In genomic region chr7:118870187-118870586, GRCh38 we compare ENCODE assay signal across 12 cellular contexts.
DNase-seq lines count a peak whose midpoint lies in the region; FAIRE-seq and TF ChIP-seq lines count a peak whose summit lies in the region.
"Had no signal": no experiment of that assay in that cellular context is flagged by ENCODE, and none has a peak within 500 bp of the region (broad histone marks: within the 10 kb centered on the region; RNA-seq: fewer than 3 reads in every experiment).

No MANE protein-coding gene starts in this region.

- no peaks in the 10 kb centered on the region for H3K27me3 Mint-ChIP-seq in astrocyte (ENCODE audit: low read depth, unreplicated experiment)
- H3K27me3 Mint-ChIP-seq in nephron (ENCODE audit: low read depth) = peaks cover 4% of the 10 kb centered on the region
- H3K27me3 Mint-ChIP-seq in activated CD4-positive, alpha-beta T cell treated with anti-CD3 and anti-CD28 coated beads, Interleukin-2, amount 10 ng/mL, durations not matched to agents 24 days and 14 days = no peaks in the 10 kb centered on the region

- TF ChIP-seq CTCF in GM13977 (IDR thresholded peaks at IDR 0.05; ENCODE audit: extremely low read depth, insufficient read depth, missing control alignments) (peak; percentile 19), Loucy (conservative IDR thresholded peaks at IDR 0.05; ENCODE audit: low read length) (peak; percentile 60), astrocyte (IDR thresholded peaks at IDR 0.05; ENCODE audit: insufficient read depth, low read depth, low read length) (peak; percentile 9), nephron (IDR thresholded peaks at IDR 0.05; ENCODE audit: unreplicated experiment in 3 of 3) (peak in 1 of 3 experiments; percentile 23)

- no peaks in the 10 kb centered on the region for H3K9me3 ChIP-seq in Loucy (ENCODE audit: insufficient read depth, low read depth, low read length)
- H3K9me3 ChIP-seq in astrocyte (ENCODE audit: insufficient read depth, low read depth, low read length) = no peaks in the 10 kb centered on the region
- H3K9me3 ChIP-seq: colonic mucosa, thoracic aorta had no signal

- peaks cover 5% of the 10 kb centered on the region for H3K4me1 Mint-ChIP-seq in astrocyte (ENCODE audit: low read depth, unreplicated experiment)
- H3K4me1 Mint-ChIP-seq in nephron = peaks cover 38% of the 10 kb centered on the region
- H3K4me1 Mint-ChIP-seq in activated CD4-positive, alpha-beta T cell treated with anti-CD3 and anti-CD28 coated beads, Interleukin-2, amount 10 ng/mL, durations not matched to agents 24 days and 14 days = no peaks in the 10 kb centered on the region

- H3F3A ChIP-seq in Loucy (ENCODE audit: low read depth) = no peaks in the 10 kb centered on the region

- DNase-seq in GM13977 (ENCODE audit: low spot score) (no peak), astrocyte (ENCODE audit: low read depth) (no peak), NOMO-1 (lab: John Stamatoyannopoulos, UW; ENCODE audit: unreplicated experiment in 2 of 2) (no peak)
- DNase-seq in activated CD4-positive, alpha-beta T cell treated with anti-CD3 and anti-CD28 coated beads, Interleukin-2, amount 10 ng/mL, durations not matched to agents 24 days and 14 days = no peak
- no peak for DNase-seq in activated naive CD4-positive, alpha-beta T cell treated with anti-CD3 and anti-CD28 coated beads, Interleukin-2, amount 50 U/mL, for 16 hours
- DNase-seq: activated effector memory CD4-positive, alpha-beta T cell treated with Interleukin-2 at 50 U/mL for 16 hours; colonic mucosa; stimulated activated CD4-positive, alpha-beta T cell treated with anti-CD3 and anti-CD28 coated beads, Interleukin-4, amount 100 ng/mL, for 24 hours had no signal

- H3K4me3 ChIP-seq in Loucy (ENCODE audit: low read length, poor library complexity, severe bottlenecking) = no peak overlapping the region
- H3K4me3 ChIP-seq in astrocyte (ENCODE audit: insufficient read depth, low read depth, low read length) = no peak overlapping the region
- H3K4me3 ChIP-seq: colonic mucosa, thoracic aorta had no signal

- no peak overlapping the region for H3K4me2 ChIP-seq in Loucy (ENCODE audit: low read depth, low read length, poor library complexity, severe bottlenecking)
- H3K4me2 ChIP-seq in astrocyte (ENCODE audit: low read length) = no peak overlapping the region

- H3K36me3 Mint-ChIP-seq in astrocyte (ENCODE audit: low read depth, unreplicated experiment) (no peaks in the 10 kb centered on the region), nephron (ENCODE audit: low read depth) (no peaks in the 10 kb centered on the region)
- no peaks in the 10 kb centered on the region for H3K36me3 Mint-ChIP-seq in activated CD4-positive, alpha-beta T cell treated with anti-CD3 and anti-CD28 coated beads, Interleukin-2, amount 10 ng/mL, durations not matched to agents 24 days and 14 days (ENCODE audit: low read depth)

- FAIRE-seq in astrocyte (lab: Jason Lieb, UNC) = no peak
- FAIRE-seq: TTC549 had no signal

- no peak overlapping the region for H3K27ac Mint-ChIP-seq in astrocyte (ENCODE audit: unreplicated experiment)
- H3K27ac Mint-ChIP-seq in nephron = peak overlapping the region in 2 of 3 experiments; percentile 68 to 82
- H3K27ac Mint-ChIP-seq in activated CD4-positive, alpha-beta T cell treated with anti-CD3 and anti-CD28 coated beads, Interleukin-2, amount 10 ng/mL, durations not matched to agents 24 days and 14 days = no peak overlapping the region

- H3K27me3 ChIP-seq in Loucy (ENCODE audit: insufficient read depth, low read length, poor library complexity, severe bottlenecking) (no peaks in the 10 kb centered on the region), astrocyte (ENCODE audit: insufficient read depth, low read length) (no peaks in the 10 kb centered on the region)
- H3K27me3 ChIP-seq: colonic mucosa had no signal

- H3K9me2 ChIP-seq in Loucy (replicated peaks; ENCODE audit: low read depth, low read length) = no peaks in the 10 kb centered on the region

- H3K79me2 ChIP-seq in Loucy (ENCODE audit: insufficient read depth, low read length) (no peaks in the 10 kb centered on the region), astrocyte (ENCODE audit: insufficient read depth, low read length) (no peaks in the 10 kb centered on the region)

- H3K4me1 ChIP-seq in Loucy (ENCODE audit: insufficient read depth, low read length, poor library complexity, severe bottlenecking) = peaks cover 3% of the 10 kb centered on the region
- no peaks in the 10 kb centered on the region for H3K4me1 ChIP-seq in astrocyte (ENCODE audit: insufficient read depth, low read length)
- H3K4me1 ChIP-seq: colonic mucosa had no signal

- H3K9me3 Mint-ChIP-seq in astrocyte (ENCODE audit: unreplicated experiment) (no peaks in the 10 kb centered on the region), nephron (no peaks in the 10 kb centered on the region)
- no peaks in the 10 kb centered on the region for H3K9me3 Mint-ChIP-seq in activated CD4-positive, alpha-beta T cell treated with anti-CD3 and anti-CD28 coated beads, Interleukin-2, amount 10 ng/mL, durations not matched to agents 24 days and 14 days

- H3K4me3 Mint-ChIP-seq in astrocyte (ENCODE audit: unreplicated experiment) (no peak overlapping the region), nephron (no peak overlapping the region)
- no peak overlapping the region for H3K4me3 Mint-ChIP-seq in activated CD4-positive, alpha-beta T cell treated with anti-CD3 and anti-CD28 coated beads, Interleukin-2, amount 10 ng/mL, durations not matched to agents 24 days and 14 days

- in situ Hi-C loops in GM13977 (cut with MboI; ENCODE audit: low pct_unique_long_range_greater_than_20kb, low sequenced_read_pairs, unreplicated experiment) = no loop called here

- no peak overlapping the region for H3K27ac ChIP-seq in astrocyte (ENCODE audit: low read depth, low read length)
- H3K27ac ChIP-seq: colonic mucosa, thoracic aorta had no signal

- no peaks in the 10 kb centered on the region for H3K36me3 ChIP-seq in Loucy (ENCODE audit: insufficient read depth, low read length)
- no peaks in the 10 kb centered on the region for H3K36me3 ChIP-seq in astrocyte (ENCODE audit: insufficient read depth, low read length)
- H3K36me3 ChIP-seq: colonic mucosa, thoracic aorta had no signal

- intact Hi-C loops in activated CD4-positive, alpha-beta T cell treated with anti-CD3 and anti-CD28 coated beads, Interleukin-2, amount 10 ng/mL, durations not matched to agents 24 days and 14 days (cut with micrococcal nuclease) = no loop called here

- H3K9ac ChIP-seq in Loucy (ENCODE audit: low read depth, low read length, poor library complexity, severe bottlenecking) (no peak overlapping the region), astrocyte (ENCODE audit: low read length) (no peak overlapping the region)

- H4K20me1 ChIP-seq in Loucy (ENCODE audit: insufficient read depth, low read length, poor library complexity, severe bottlenecking) (no peaks in the 10 kb centered on the region), astrocyte (ENCODE audit: insufficient read depth, low read length) (no peaks in the 10 kb centered on the region)

- H2AFZ ChIP-seq in Loucy (ENCODE audit: low read length) (peak overlapping the region; percentile 56; the same call in 1 of the 2 replicates), astrocyte (ENCODE audit: low read depth, low read length) (no peak overlapping the region)

Comparison
In these comparisons a context has a peak if more than half of its experiments do, and no peak if none do; other contexts are left out.
1. H3K27ac Mint-ChIP-seq: peak in nephron (2 of 3); none in astrocyte (single experiment) and activated CD4-positive, alpha-beta T cell treated with anti-CD3 and anti-CD28 coated beads, Interleukin-2, amount 10 ng/mL, durations not matched to agents 24 days and 14 days (single experiment).